ENCODE assay signal across 8 cellular contexts in the genomic region with DNA sequence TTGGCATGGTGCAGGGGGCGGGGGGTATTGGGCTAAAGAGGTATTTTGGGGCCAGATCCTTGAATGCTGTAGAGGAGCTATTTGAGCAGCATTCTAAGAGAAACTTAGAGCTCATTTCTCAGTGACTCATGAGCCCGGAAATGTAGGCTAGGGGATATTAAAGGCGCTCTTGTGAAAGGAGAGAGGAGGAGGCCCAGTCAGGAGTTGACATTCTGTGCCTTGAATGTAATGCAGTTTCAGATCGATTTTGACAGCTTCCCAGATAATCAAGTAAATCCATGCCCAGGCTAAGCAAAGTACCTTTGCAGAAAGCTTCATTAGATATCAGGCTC. TPM values are rescaled to one million over a fixed set of nuclear protein-coding genes. Genes with fewer than 3 reads are reported as not detected.
A peak's percentile ranks its signal among the peaks of the same experiment; 100 is the strongest.
DNase-seq lines count a peak whose midpoint lies in the region; ATAC-seq and TF ChIP-seq lines count a peak whose summit lies in the region.

No MANE protein-coding gene starts in this region.

- peak; percentile 38 to 79 (median 58) for DNase-seq in CD4-positive, CD25-positive, alpha-beta regulatory T cell
- DNase-seq in RPMI8226 = peak; percentile 27
- peak in 1 of 4 donors; percentile 18 for DNase-seq in body of pancreas
- peak; percentile 70 for DNase-seq in islet precursor cell
- DNase-seq in stimulated activated CD4-positive, alpha-beta T cell treated with anti-CD3 and anti-CD28 coated beads, Interleukin-1b, Interleukin-23, amount 100 ng/mL, for 4 hours (ENCODE audit: low read depth in 2 of 2) = peak; percentile 9 to 37
- no peak for DNase-seq in NCI-H1694 (lab: John Stamatoyannopoulos, UW)

- peak overlapping the region; percentile 87 for H3K27ac ChIP-seq in CD4-positive, CD25-positive, alpha-beta regulatory T cell (ENCODE audit: insufficient read depth, low read length, poor library complexity, severe bottlenecking)
- H3K27ac ChIP-seq in body of pancreas = peak overlapping the region; percentile 82 to 96 (median 94)

- peak overlapping the region; percentile 96 for H3K4me3 ChIP-seq in CD4-positive, CD25-positive, alpha-beta regulatory T cell (ENCODE audit: low read depth, low read length)
- peak overlapping the region; percentile 72 to 94 for H3K4me3 ChIP-seq in body of pancreas

- H3K4me3 Mint-ChIP-seq in CD4-positive, CD25-positive, alpha-beta regulatory T cell = peak overlapping the region; percentile 96 to 99 (median 96)

- H3K27me3 Mint-ChIP-seq in CD4-positive, CD25-positive, alpha-beta regulatory T cell = peaks cover 6% of the 10 kb centered on the region

- no peak for TF ChIP-seq POLR2A in body of pancreas (IDR thresholded peaks at IDR 0.05)

- no peaks in the 10 kb centered on the region for H3K9me3 ChIP-seq in CD4-positive, CD25-positive, alpha-beta regulatory T cell (ENCODE audit: control insufficient read depth in 2 of 2, low read length in 2 of 2)
- H3K9me3 ChIP-seq in body of pancreas = no peaks in the 10 kb centered on the region

- peaks cover 4% of the 10 kb centered on the region for H3K36me3 Mint-ChIP-seq in CD4-positive, CD25-positive, alpha-beta regulatory T cell

- H3K9me3 Mint-ChIP-seq in CD4-positive, CD25-positive, alpha-beta regulatory T cell = no peaks in the 10 kb centered on the region

- intact Hi-C loops in body of pancreas (cut with DNase I) = no loop called here

- peaks cover 29 to 57% (median 44%) of the 10 kb centered on the region in 4 donors for H3K4me1 Mint-ChIP-seq in CD4-positive, CD25-positive, alpha-beta regulatory T cell

- peak overlapping the region; percentile 96 to 98 (median 97) for H3K27ac Mint-ChIP-seq in CD4-positive, CD25-positive, alpha-beta regulatory T cell

- H3K27me3 ChIP-seq in CD4-positive, CD25-positive, alpha-beta regulatory T cell (ENCODE audit: control insufficient read depth, insufficient read depth, low read length) = no peaks in the 10 kb centered on the region
- no peaks in the 10 kb centered on the region for H3K27me3 ChIP-seq in body of pancreas

- ATAC-seq in CD4-positive, CD25-positive, alpha-beta regulatory T cell (ENCODE audit: low read depth in 2 of 2) = peak; percentile 60 to 63
- ATAC-seq in GM21723 (IDR thresholded peaks at IDR 0.05; ENCODE audit: unreplicated experiment) (peak; percentile 35), body of pancreas (no peak), HG03469 (IDR thresholded peaks at IDR 0.05; ENCODE audit: unreplicated experiment) (no peak)

- TF ChIP-seq CTCF in body of pancreas (IDR thresholded peaks at IDR 0.05) = no peak

- no peaks in the 10 kb centered on the region for H3K36me3 ChIP-seq in CD4-positive, CD25-positive, alpha-beta regulatory T cell (ENCODE audit: control insufficient read depth, insufficient read depth, low read length)
- no peaks in the 10 kb centered on the region for H3K36me3 ChIP-seq in body of pancreas (replicated peaks in 1 of 2; ENCODE audit: insufficient read depth in 1 of 2, low read depth in 2 of 2)

- 0 to 5% methylated on average over 4 of the region's 4 CpGs for WGBS in body of pancreas, 2 donors

- H3K4me1 ChIP-seq in CD4-positive, CD25-positive, alpha-beta regulatory T cell (ENCODE audit: control insufficient read depth, insufficient read depth, low read length, poor library complexity, severe bottlenecking) = peaks cover 60% of the 10 kb centered on the region
- peaks cover 32% of the 10 kb centered on the region for H3K4me1 ChIP-seq in body of pancreas

RNA-seq across cellular contexts. Expression of a gene that starts 1.4 kb away (rescaled TPM):
- 114 TPM for total RNA-seq in CD4-positive, CD25-positive, alpha-beta regulatory T cell
- 10 to 100 TPM; 64.3 to 88.4 (median 78.3) TPM for polyA plus RNA-seq in CD4-positive, CD25-positive, alpha-beta regulatory T cell
- 10 to 100 TPM; 32.3 to 34.5 TPM for total RNA-seq in body of pancreas

Comparison
In these comparisons a context has a peak if more than half of its experiments do, and no peak if none do; other contexts are left out.
1. ATAC-seq: peak in CD4-positive, CD25-positive, alpha-beta regulatory T cell (2 of 2) and GM21723 (single experiment); none in body of pancreas (single experiment) and HG03469 (single experiment).